ENCODE assay signal across 30 cellular contexts in genomic region chr14:43522191-43522590, GRCh38.
"Had no signal": no experiment of that assay in that cellular context is flagged by ENCODE, and none has a peak within 500 bp of the region (broad histone marks: within the 10 kb centered on the region; RNA-seq: fewer than 3 reads in every experiment).

No MANE protein-coding gene starts in this region.

- FAIRE-seq: colon, endometrium, endothelial cell of umbilical vein had no signal

- H2AFZ ChIP-seq: hepatocyte had no signal

- H3K36me3 ChIP-seq: adrenal gland, esophagus squamous epithelium, gastroesophageal sphincter, heart right ventricle had no signal

- H3K27me3 ChIP-seq: adrenal gland, body of pancreas, esophagus squamous epithelium, gastroesophageal sphincter, heart right ventricle, hepatocyte had no signal

- H3K4me1 ChIP-seq: adrenal gland, body of pancreas, esophagus squamous epithelium, gastroesophageal sphincter, heart right ventricle had no signal

- H3K4me2 ChIP-seq: hepatocyte had no signal

- H3K9me3 ChIP-seq: adrenal gland, body of pancreas, esophagus squamous epithelium, gastroesophageal sphincter had no signal

- DNase-seq: activated CD4-positive, alpha-beta memory T cell treated with anti-CD3 and anti-CD28 coated beads for 36 hours; activated CD4-positive, alpha-beta T cell treated with anti-CD3 and anti-CD28 coated beads for 36 hours; activated CD4-positive, alpha-beta T cell treated with anti-CD3 and anti-CD28 coated beads, Interleukin-2, amount 10 ng/mL, durations not matched to agents 24 days and 14 days; activated CD4-positive, CD25-positive, alpha-beta regulatory T cell; activated CD4-positive, CD25-positive, alpha-beta regulatory T cell treated with anti-CD3 and anti-CD28 coated beads, Interleukin-2, amount 50 U/mL, for 72 hours; activated CD8-positive, alpha-beta memory T cell treated with anti-CD3 and anti-CD28 coated beads, Interleukin-2, amount 10 ng/mL, durations not matched to agents 7 days and 5 days; activated CD8-positive, alpha-beta memory T cell treated with anti-CD3 and anti-CD28 coated beads, Interleukin-2, amount 50 U/mL, for 4 hours; activated CD8-positive, alpha-beta T cell treated with anti-CD3 and anti-CD28 coated beads, Interleukin-2, amount 10 ng/mL, durations not matched to agents 7 days and 5 days; activated effector memory CD4-positive, alpha-beta T cell treated with anti-CD3 and anti-CD28 coated beads, Interleukin-2, amount 50 U/mL, for 16 hours; activated naive CD4-positive, alpha-beta T cell treated with anti-CD3 and anti-CD28 coated beads for 36 hours; activated naive CD8-positive, alpha-beta T cell treated with anti-CD3 and anti-CD28 coated beads for 36 hours; activated naive CD8-positive, alpha-beta T cell treated with anti-CD3 and anti-CD28 coated beads, Interleukin-2, amount 50 U/mL, for 24 hours; activated T-cell treated with anti-CD3 and anti-CD28 coated beads, Interleukin-2, amount 50 U/mL, for 1 hour; activated T-cell treated with anti-CD3 and anti-CD28 coated beads, Interleukin-2, amount 50 U/mL, for 48 hours; adrenal gland; amygdala; aorta; body of pancreas; caudate nucleus; effector CD8-positive, alpha-beta T cell; esophagus squamous epithelium; foreskin melanocyte; heart right ventricle; T1000 had no signal

- H3K79me2 ChIP-seq: hepatocyte had no signal

- H3K4me3 ChIP-seq: adrenal gland, body of pancreas, esophagus squamous epithelium, gastroesophageal sphincter, heart right ventricle, hepatocyte had no signal

- H3K27ac ChIP-seq: adrenal gland, body of pancreas, epithelial cell of prostate, esophagus squamous epithelium, gastroesophageal sphincter, heart right ventricle, hepatocyte had no signal
